Comparison of ENCODE assay signal across 1 cellular context in genomic region chr12:101407438-101408345, GRCh38.
TF ChIP-seq lines count a peak whose summit lies in the region.

Gene ARL1 (minus strand): TSS chr12:101407772. CDS start chr12:101407645, 127 bp downstream.

TF ChIP-seq in A549, 52 proteins besides CTCF, POLR2A, EP300 and RAD21 (continued from another document):
- TF ChIP-seq EHMT2 (IDR thresholded peaks at IDR 0.05; ENCODE audit: low read depth), result no peak
- TF ChIP-seq ATOH8 (CRISPR knock-in tag; IDR thresholded peaks at IDR 0.05; ENCODE audit: low read depth), result peak; percentile 60; the same call in 1 of the 2 replicates
